In the genomic region with DNA sequence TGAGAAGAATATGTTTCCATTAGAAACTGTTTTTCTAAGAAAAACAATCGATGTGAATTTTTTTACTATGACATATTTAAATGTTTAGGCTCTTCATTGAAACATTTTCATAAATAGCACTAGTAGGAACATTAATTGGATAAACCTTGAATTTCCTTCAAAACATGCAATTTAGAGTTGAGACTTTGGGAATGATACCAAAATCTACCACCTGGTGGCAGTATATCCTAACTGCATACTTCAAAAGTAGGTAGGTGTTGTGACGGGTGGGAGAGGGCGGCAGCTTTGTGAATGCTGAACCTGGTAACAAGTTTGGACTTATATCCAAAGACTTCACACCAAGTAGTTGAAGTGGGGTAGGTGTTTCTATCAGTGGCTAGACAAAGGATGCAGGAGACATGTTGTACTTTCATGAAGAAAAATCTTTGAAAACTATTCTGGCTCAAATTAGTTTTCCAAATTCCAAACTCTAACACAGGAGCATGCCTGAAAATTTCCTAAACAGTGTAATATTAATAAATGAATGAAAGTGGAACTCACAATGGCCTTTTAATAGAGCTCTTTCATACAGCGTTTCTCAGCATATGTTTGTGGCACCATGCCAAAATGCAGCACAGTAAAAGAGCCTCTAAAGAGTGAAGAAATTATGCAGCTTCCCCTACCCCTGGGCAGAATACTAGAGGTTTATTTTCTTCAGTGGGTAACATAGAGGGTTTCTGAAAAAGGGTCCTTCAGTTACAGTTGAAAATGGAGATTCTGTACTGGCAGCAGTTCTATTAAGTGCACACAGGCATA, we compare ENCODE assay signal across 8 cellular contexts.
A peak's percentile ranks its signal among the peaks of the same experiment; 100 is the strongest.
DNase-seq lines count a peak whose midpoint lies in the region; ATAC-seq and TF ChIP-seq lines count a peak whose summit lies in the region.

No MANE protein-coding gene starts in this region.

- TF ChIP-seq POLR2A in esophagus muscularis mucosa (IDR thresholded peaks at IDR 0.05; ENCODE audit: low read depth) (no peak), suprapubic skin (IDR thresholded peaks at IDR 0.05) (no peak)

- CTCF ChIA-PET in WTC11 (lab: Charles Lee): interaction anchor here (0.8 to 1.4 kb wide), 3 partner anchors 21 to 1053 kb away, joined by 3 to 7 read pairs (median 3); no protein-coding TSS in a partner anchor

- peaks cover 18% of the 10 kb centered on the region for H3K9me3 Mint-ChIP-seq in WTC11

- H3K27me3 Mint-ChIP-seq in WTC11 (ENCODE audit: low read depth): no peaks in the 10 kb centered on the region

- TF ChIP-seq CTCF in WTC11 (IDR thresholded peaks at IDR 0.05) (peak; percentile 63), esophagus muscularis mucosa (IDR thresholded peaks at IDR 0.05) (peak; percentile 53 to 75 (median 63)), neural cell (IDR thresholded peaks at IDR 0.05; ENCODE audit: poor library complexity, severe bottlenecking) (peak; percentile 91), suprapubic skin (IDR thresholded peaks at IDR 0.05) (peak in 1 of 2 donors; percentile 57)

- TF ChIP-seq RAD21 in neural cell (conservative IDR thresholded peaks at IDR 0.05): peak; percentile 96

- no peaks in the 10 kb centered on the region for H3K9me2 ChIP-seq in neural cell (ENCODE audit: insufficient read depth, low read length)

- H3K4me3 ChIP-seq in esophagus muscularis mucosa: no peak overlapping the region
- H3K4me3 ChIP-seq in neural cell (ENCODE audit: low read length): no peak overlapping the region
- no peak overlapping the region for H3K4me3 ChIP-seq in suprapubic skin

- no peaks in the 10 kb centered on the region for H3F3A ChIP-seq in neural cell (ENCODE audit: insufficient read depth, low read length, poor library complexity, severe bottlenecking)

- H3K4me2 ChIP-seq in neural cell (ENCODE audit: low read length): no peak overlapping the region

- no peaks in the 10 kb centered on the region for H3K36me3 ChIP-seq in esophagus muscularis mucosa
- no peaks in the 10 kb centered on the region for H3K36me3 ChIP-seq in neural cell (ENCODE audit: insufficient read depth, low read length)
- H3K36me3 ChIP-seq in suprapubic skin: no peaks in the 10 kb centered on the region

- H3K27ac Mint-ChIP-seq in WTC11: no peak overlapping the region

- H3K4me1 Mint-ChIP-seq in WTC11: peaks cover 5% of the 10 kb centered on the region; the same call in 1 of the 2 replicates

- no peaks in the 10 kb centered on the region for H3K79me2 ChIP-seq in neural cell (replicated peaks; ENCODE audit: insufficient read depth, low read length)

- H4K20me1 ChIP-seq in neural cell (ENCODE audit: insufficient read depth): no peaks in the 10 kb centered on the region

- peak; percentile 92 for ATAC-seq in GM18498 (IDR thresholded peaks at IDR 0.05; ENCODE audit: unreplicated experiment)
- ATAC-seq in HG02763 (IDR thresholded peaks at IDR 0.05; ENCODE audit: unreplicated experiment): peak; percentile 67
- peak; percentile 84 for ATAC-seq in WTC11

- POLR2A ChIA-PET in WTC11 (lab: Charles Lee): interaction anchor here (0.5 kb wide), 1 partner anchor 741 kb away, joined by 4 read pairs; no protein-coding TSS in a partner anchor

- no peak overlapping the region for H2AFZ ChIP-seq in neural cell (ENCODE audit: low read depth, low read length)

- H3K9me3 ChIP-seq in esophagus muscularis mucosa: no peaks in the 10 kb centered on the region
- no peaks in the 10 kb centered on the region for H3K9me3 ChIP-seq in neural cell (ENCODE audit: low read length)
- no peaks in the 10 kb centered on the region for H3K9me3 ChIP-seq in suprapubic skin

- H3K4me3 Mint-ChIP-seq in WTC11: no peak overlapping the region

- peaks cover 9% of the 10 kb centered on the region for H3K36me3 Mint-ChIP-seq in WTC11

- H3K4me1 ChIP-seq in esophagus muscularis mucosa: no peaks in the 10 kb centered on the region
- no peaks in the 10 kb centered on the region for H3K4me1 ChIP-seq in suprapubic skin

- WGBS in esophagus muscularis mucosa: 3% methylated on average over 4 of the region's 4 CpGs
- 1% methylated on average over 4 of the region's 4 CpGs for WGBS in suprapubic skin

- intact Hi-C loops in esophagus muscularis mucosa (cut with DNase I): loop anchor here (10.0 kb wide), 1 partner anchor 1058 kb away; no protein-coding TSS in a partner anchor

- H3K27ac ChIP-seq in esophagus muscularis mucosa (replicated peaks in 1 of 4): no peak overlapping the region
- no peak overlapping the region for H3K27ac ChIP-seq in neural cell (ENCODE audit: low read length)
- H3K27ac ChIP-seq in suprapubic skin: no peak overlapping the region

- TF ChIP-seq EP300 in esophagus muscularis mucosa (IDR thresholded peaks at IDR 0.05) (no peak), neural cell (conservative IDR thresholded peaks at IDR 0.05; ENCODE audit: poor library complexity, severe bottlenecking) (no peak), suprapubic skin (IDR thresholded peaks at IDR 0.05) (no peak)

- DNase-seq in AML-193 (lab: John Stamatoyannopoulos, UW) (peak; percentile 17 to 27), NCI-H128 (lab: John Stamatoyannopoulos, UW; ENCODE audit: unreplicated experiment) (peak; percentile 29), WTC11 (ENCODE audit: low spot score) (peak; percentile 34), esophagus muscularis mucosa (ENCODE audit: extremely low spot score) (no peak), suprapubic skin (ENCODE audit: low spot score in 2 of 2) (no peak)

- no peak overlapping the region for H3K9ac ChIP-seq in neural cell (ENCODE audit: low read length)

- H3K27me3 ChIP-seq in esophagus muscularis mucosa (no peaks in the 10 kb centered on the region), neural cell (ENCODE audit: insufficient read depth, low read depth, low read length) (no peaks in the 10 kb centered on the region), suprapubic skin (no peaks in the 10 kb centered on the region)

TF ChIP-seq in WTC11, 78 proteins besides CTCF, POLR2A, EP300 and RAD21 (continues in another document):
- TF ChIP-seq ZNF121 (CRISPR knock-in tag; IDR thresholded peaks at IDR 0.05) (no peak), TP53 (CRISPR knock-in tag; IDR thresholded peaks at IDR 0.05) (no peak), SP1 (CRISPR knock-in tag; conservative IDR thresholded peaks at IDR 0.05) (no peak), JAZF1 (CRISPR knock-in tag; IDR thresholded peaks at IDR 0.05) (no peak), RORB (CRISPR knock-in tag; IDR thresholded peaks at IDR 0.05) (no peak), TEAD1 (CRISPR knock-in tag; IDR thresholded peaks at IDR 0.05) (no peak), SMAD4 (CRISPR knock-in tag; IDR thresholded peaks at IDR 0.05) (no peak), ZNF138 (CRISPR knock-in tag; conservative IDR thresholded peaks at IDR 0.05) (no peak), FOXP1 (CRISPR knock-in tag; IDR thresholded peaks at IDR 0.05; ENCODE audit: borderline replicate concordance) (no peak), JUN (CRISPR knock-in tag; IDR thresholded peaks at IDR 0.05) (no peak)
- TF ChIP-seq, protein P1, sequence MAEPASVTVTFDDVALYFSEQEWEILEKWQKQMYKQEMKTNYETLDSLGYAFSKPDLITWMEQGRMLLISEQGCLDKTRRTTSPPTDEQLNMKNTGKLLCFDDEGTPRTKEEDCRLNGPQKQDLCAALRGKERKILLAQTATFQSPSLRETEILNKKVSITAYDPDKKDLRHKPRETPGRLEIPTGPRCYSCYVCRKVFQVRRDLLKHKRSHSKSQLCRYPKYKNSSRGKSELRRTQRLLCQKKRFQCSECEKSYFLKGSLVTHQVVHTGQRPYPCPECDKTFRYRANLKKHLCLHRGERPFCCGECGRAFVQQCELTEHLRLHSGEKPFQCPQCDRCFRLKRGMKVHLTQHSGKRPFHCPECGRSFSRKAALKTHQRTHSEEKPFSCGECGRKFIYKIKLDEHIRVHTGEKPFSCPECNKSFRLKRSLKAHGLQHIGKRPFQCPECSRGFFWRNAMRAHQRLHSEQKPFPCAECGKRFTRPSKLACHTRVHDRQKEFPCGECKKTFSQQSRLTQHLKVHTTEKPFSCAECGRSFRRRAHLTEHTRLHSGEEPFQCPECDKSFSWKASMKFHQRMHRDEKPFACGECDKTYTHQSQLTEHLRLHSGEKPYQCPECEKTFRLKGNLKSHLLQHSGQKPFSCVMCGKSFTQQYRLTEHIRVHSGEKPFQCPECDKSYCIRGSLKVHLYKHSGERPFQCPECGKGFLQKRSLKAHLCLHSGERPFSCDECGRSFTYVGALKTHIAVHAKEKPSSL (CRISPR knock-in tag; conservative IDR thresholded peaks at IDR 0.05): no peak

TF ChIP-seq in neural cell, 6 proteins besides CTCF, POLR2A, EP300 and RAD21:
- TF ChIP-seq, protein P2, sequence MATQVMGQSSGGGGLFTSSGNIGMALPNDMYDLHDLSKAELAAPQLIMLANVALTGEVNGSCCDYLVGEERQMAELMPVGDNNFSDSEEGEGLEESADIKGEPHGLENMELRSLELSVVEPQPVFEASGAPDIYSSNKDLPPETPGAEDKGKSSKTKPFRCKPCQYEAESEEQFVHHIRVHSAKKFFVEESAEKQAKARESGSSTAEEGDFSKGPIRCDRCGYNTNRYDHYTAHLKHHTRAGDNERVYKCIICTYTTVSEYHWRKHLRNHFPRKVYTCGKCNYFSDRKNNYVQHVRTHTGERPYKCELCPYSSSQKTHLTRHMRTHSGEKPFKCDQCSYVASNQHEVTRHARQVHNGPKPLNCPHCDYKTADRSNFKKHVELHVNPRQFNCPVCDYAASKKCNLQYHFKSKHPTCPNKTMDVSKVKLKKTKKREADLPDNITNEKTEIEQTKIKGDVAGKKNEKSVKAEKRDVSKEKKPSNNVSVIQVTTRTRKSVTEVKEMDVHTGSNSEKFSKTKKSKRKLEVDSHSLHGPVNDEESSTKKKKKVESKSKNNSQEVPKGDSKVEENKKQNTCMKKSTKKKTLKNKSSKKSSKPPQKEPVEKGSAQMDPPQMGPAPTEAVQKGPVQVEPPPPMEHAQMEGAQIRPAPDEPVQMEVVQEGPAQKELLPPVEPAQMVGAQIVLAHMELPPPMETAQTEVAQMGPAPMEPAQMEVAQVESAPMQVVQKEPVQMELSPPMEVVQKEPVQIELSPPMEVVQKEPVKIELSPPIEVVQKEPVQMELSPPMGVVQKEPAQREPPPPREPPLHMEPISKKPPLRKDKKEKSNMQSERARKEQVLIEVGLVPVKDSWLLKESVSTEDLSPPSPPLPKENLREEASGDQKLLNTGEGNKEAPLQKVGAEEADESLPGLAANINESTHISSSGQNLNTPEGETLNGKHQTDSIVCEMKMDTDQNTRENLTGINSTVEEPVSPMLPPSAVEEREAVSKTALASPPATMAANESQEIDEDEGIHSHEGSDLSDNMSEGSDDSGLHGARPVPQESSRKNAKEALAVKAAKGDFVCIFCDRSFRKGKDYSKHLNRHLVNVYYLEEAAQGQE (IDR thresholded peaks at IDR 0.05; ENCODE audit: borderline replicate concordance): no peak
- no peak for TF ChIP-seq EZH2 (IDR thresholded peaks at IDR 0.05; ENCODE audit: borderline replicate concordance, insufficient read depth, low read length, poor library complexity, severe bottlenecking)
- TF ChIP-seq TAF1 (IDR thresholded peaks at IDR 0.05; ENCODE audit: low read depth): no peak
- TF ChIP-seq SMC3 (conservative IDR thresholded peaks at IDR 0.05; ENCODE audit: poor library complexity): peak; percentile 94
- TF ChIP-seq POLR2AphosphoS5 (IDR thresholded peaks at IDR 0.05): no peak
- TF ChIP-seq MXI1 (conservative IDR thresholded peaks at IDR 0.05; ENCODE audit: poor library complexity, severe bottlenecking): no peak

Comparison
In these comparisons a context has a peak if more than half of its experiments do, and no peak if none do; other contexts are left out.
1. DNase-seq: peak in AML-193 (2 of 2), NCI-H128 (single experiment) and WTC11 (single experiment); none in esophagus muscularis mucosa (single experiment) and suprapubic skin (0 of 2).
2. Peak in every context shown above with its lines, with median percentiles within 50 percentile points of each other: ATAC-seq.